9 cellular contexts compared by ENCODE assay signal in genomic region chrX:53303195-53303594, GRCh38. TPM values are rescaled to one million over a fixed set of nuclear protein-coding genes. Genes with fewer than 3 reads are reported as not detected.
"Had no signal": no experiment of that assay in that cellular context is flagged by ENCODE, and none has a peak within 500 bp of the region (broad histone marks: within the 10 kb centered on the region; RNA-seq: fewer than 3 reads in every experiment).

No MANE protein-coding gene starts in this region.

- H3K9me3 ChIP-seq: HAP-1 had no signal

- H2AFZ ChIP-seq: GM23248 had no signal

- H3K4me1 ChIP-seq: HAP-1 had no signal

- H3K9ac ChIP-seq: GM23248 had no signal

- FAIRE-seq: HepG2 had no signal

- H3K4me3 ChIP-seq: GM23248, HAP-1 had no signal

- H3K27ac ChIP-seq: GM23248, HL-60 had no signal

- DNase-seq: GM23248, GOT3, H7, HFFc6 had no signal

- ATAC-seq: HCT116, HepG2 had no signal

- H3K36me3 ChIP-seq: HAP-1 had no signal

RNA-seq across cellular contexts. Expression of gene IQSEC2, which starts 21.8 kb away (rescaled TPM):
- polyA plus RNA-seq: IgD-negative memory B cell had no signal
